ENCODE assay signal across 9 cellular contexts in the genomic region with DNA sequence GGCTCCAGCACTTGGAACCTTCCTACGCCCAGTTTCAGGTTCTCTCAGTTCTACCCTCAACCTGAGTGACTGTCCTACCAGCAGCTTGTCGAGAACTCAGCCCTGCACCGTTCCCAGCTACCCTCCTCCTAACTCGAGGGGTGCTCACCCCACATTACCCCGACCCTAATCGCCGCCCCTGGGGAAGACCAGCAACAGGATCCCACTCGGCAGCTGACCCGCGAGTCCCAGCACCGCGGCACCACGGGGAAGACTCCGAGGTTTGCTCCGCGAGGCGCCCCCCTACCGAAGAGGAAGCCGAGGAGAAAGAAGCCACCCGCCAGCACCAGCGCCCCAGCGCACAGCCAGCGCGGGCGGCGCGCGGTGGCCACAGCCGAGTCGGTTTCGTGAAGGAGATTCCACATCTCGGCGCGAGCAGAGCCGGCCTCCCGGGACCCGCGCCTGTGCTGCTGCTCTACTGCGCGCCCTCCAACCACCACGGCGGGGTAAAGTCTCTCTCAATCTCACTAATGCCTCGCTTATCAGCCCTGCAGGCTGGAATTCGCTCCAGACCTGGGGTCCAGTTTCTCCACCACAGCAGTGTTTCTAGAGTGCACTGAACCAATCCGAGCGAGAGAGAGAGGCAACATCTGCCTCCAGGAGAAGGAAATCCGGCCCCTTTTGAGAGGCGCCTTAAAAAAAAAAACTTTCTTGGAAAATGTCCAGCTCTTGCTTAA. TPM values are rescaled to one million over a fixed set of nuclear protein-coding genes. Genes with fewer than 3 reads are reported as not detected.
DNase-seq lines count a peak whose midpoint lies in the region; ATAC-seq and TF ChIP-seq lines count a peak whose summit lies in the region.
"Had no signal": no experiment of that assay in that cellular context is flagged by ENCODE, and none has a peak within 500 bp of the region (broad histone marks: within the 10 kb centered on the region; RNA-seq: fewer than 3 reads in every experiment).

A gene (minus strand): TSS at position 597 of the 716 bp plus-strand sequence. CDS start 193 bp downstream, at position 404.

- H3K4me3 Mint-ChIP-seq in naive thymus-derived CD8-positive, alpha-beta T cell = no peak within 1 kb of the TSS

- H3K4me1 Mint-ChIP-seq in naive thymus-derived CD8-positive, alpha-beta T cell = peaks cover 0 to 4% (median under 1%) of the 10 kb centered on the region in 4 donors

- peak within 1 kb of the TSS; percentile 64 for H3K4me3 ChIP-seq in left ventricle myocardium inferior

- H3K27ac Mint-ChIP-seq in naive thymus-derived CD8-positive, alpha-beta T cell = peak within 1 kb of the TSS in 1 of 10 donors; percentile 40

- no peaks in the 10 kb centered on the region for H3K36me3 ChIP-seq in left ventricle myocardium inferior

- in situ Hi-C loops in GM13977 (cut with MboI; ENCODE audit: low pct_unique_long_range_greater_than_20kb, low sequenced_read_pairs, unreplicated experiment) (no loop called here), SK-MEL-5 (cut with HindIII; ENCODE audit: low pct_unique_long_range_greater_than_20kb, low sequenced_read_pairs) (no loop called here)

- peaks cover 27% of the 10 kb centered on the region for H3K27me3 ChIP-seq in left ventricle myocardium inferior (ENCODE audit: low read depth)

- no peak for TF ChIP-seq CTCF in GM13977 (IDR thresholded peaks at IDR 0.05; ENCODE audit: extremely low read depth, insufficient read depth, missing control alignments)
- no peak for TF ChIP-seq CTCF in left ventricle myocardium inferior (IDR thresholded peaks at IDR 0.05; ENCODE audit: borderline replicate concordance)

- DNase-seq in GM13977 (ENCODE audit: low spot score) = peak; percentile 14
- peak; percentile 63 for DNase-seq in SK-MEL-5 (ENCODE audit: low read depth, low spot score)
- DNase-seq in left ventricle myocardium inferior = peak; percentile 22
- peak; percentile 60 for DNase-seq in sciatic nerve (ENCODE audit: low spot score)
- DNase-seq in GM19238 (ENCODE audit: insufficient read length, low spot score) = no peak
- DNase-seq in NCI-H2196 treated with DMSO at 0.1 percent for 48 hours (lab: John Stamatoyannopoulos, UW; ENCODE audit: unreplicated experiment) = no peak
- no peak for DNase-seq in naive thymus-derived CD8-positive, alpha-beta T cell
- DNase-seq: naive B cell had no signal

- H3K9me3 ChIP-seq in left ventricle myocardium inferior (replicated peaks) = no peaks in the 10 kb centered on the region

- intact Hi-C loops in left ventricle myocardium inferior (cut with micrococcal nuclease) = no loop called here
- intact Hi-C loops in sciatic nerve (cut with DNase I) = no loop called here

- peaks cover 0 to 5% (median 0%) of the 10 kb centered on the region in 9 donors for H3K9me3 Mint-ChIP-seq in naive thymus-derived CD8-positive, alpha-beta T cell

- ATAC-seq in sciatic nerve (peak; percentile 82), GM21367 (IDR thresholded peaks at IDR 0.05; ENCODE audit: unreplicated experiment) (no peak)
- ATAC-seq in naive thymus-derived CD8-positive, alpha-beta T cell = no peak

- POLR2A ChIA-PET in naive thymus-derived CD8-positive, alpha-beta T cell (lab: Charles Lee) = no interaction called here

- H3K27me3 Mint-ChIP-seq in naive thymus-derived CD8-positive, alpha-beta T cell = peaks cover 4 to 17% (median 10%) of the 10 kb centered on the region in 5 donors

- peaks cover 0 to 4% (median 0%) of the 10 kb centered on the region in 3 donors for H3K36me3 Mint-ChIP-seq in naive thymus-derived CD8-positive, alpha-beta T cell
- H3K36me3 Mint-ChIP-seq: naive B cell had no signal

- H3K4me1 ChIP-seq in left ventricle myocardium inferior = peaks cover 8% of the 10 kb centered on the region

- peak within 1 kb of the TSS; percentile 10 for H3K27ac ChIP-seq in left ventricle myocardium inferior (replicated peaks)

RNA-seq across cellular contexts. Expression of the gene that starts here (rescaled TPM):
- 7.0 and 7.4 TPM in 2 replicates for total RNA-seq in SK-MEL-5 (2014; rRNA removed; shearing (Covaris generic))
- 11.3 and 13.7 TPM in 2 replicates for polyA plus RNA-seq in SK-MEL-5 (2015; cell fraction: cytosol; rRNA removed)
- 5.5 and 7.7 TPM in 2 replicates for polyA plus RNA-seq in SK-MEL-5 (2015; cell fraction: nucleus; rRNA removed)
- not detected for total RNA-seq in left ventricle myocardium inferior
- total RNA-seq in sciatic nerve = 32.5 TPM
- total RNA-seq in naive thymus-derived CD8-positive, alpha-beta T cell = not detected
- not detected for polyA plus RNA-seq in naive thymus-derived CD8-positive, alpha-beta T cell

Comparison
In these comparisons a context has a peak if more than half of its experiments do, and no peak if none do; other contexts are left out.
1. Peak in DNase-seq, H3K4me3 ChIP-seq and H3K27ac ChIP-seq in left ventricle myocardium inferior; RNA of the gene not detected or under 1 TPM.
2. DNase-seq: peak in GM13977 (single experiment), SK-MEL-5 (single experiment) and sciatic nerve (single experiment); none in GM19238 (single experiment), NCI-H2196 treated with DMSO at 0.1 percent for 48 hours (single experiment) and naive thymus-derived CD8-positive, alpha-beta T cell (0 of 10).